In the genomic region with DNA sequence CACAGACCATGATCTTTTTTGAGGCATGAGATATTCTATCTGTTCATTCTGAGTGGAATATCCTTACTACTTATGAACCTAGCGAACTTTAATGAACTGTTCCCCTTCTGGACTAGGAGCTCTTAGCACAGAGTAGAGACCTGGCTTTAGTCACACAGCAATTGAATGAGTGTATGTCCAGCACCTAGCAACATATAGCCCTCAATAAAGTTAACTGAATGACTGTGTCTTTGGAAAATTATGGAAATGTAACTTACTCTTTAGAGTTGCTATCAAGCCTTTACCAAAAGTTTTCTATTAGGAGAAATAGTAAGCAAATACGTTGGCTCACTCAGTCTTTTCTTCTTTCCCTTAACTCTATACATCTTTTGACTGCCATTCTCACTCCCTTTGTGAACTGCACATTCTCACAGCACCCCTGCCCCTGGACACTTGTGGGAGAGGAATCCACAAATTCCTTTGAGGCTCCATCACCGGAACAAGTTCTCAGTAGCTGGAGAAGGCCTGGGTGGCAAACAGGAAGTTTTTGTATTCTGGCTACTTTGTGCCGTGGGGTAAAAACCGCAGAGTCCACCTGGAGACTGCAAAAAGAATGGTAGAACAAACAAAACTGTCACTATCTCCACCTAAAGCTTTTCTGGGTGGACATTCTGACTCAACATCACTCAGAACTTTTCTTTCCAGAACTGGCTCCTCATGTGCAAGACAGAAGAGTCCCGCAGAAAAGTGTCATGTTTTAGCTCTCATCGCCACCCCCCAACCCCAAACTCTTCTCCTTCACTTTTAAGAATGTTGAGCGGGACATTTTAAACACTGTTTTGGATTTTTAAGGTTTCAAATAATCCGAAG, we compare ENCODE assay signal across 8 cellular contexts. TPM values are rescaled to one million over a fixed set of nuclear protein-coding genes. Genes with fewer than 3 reads are reported as not detected.
DNase-seq lines count a peak whose midpoint lies in the region; ATAC-seq, FAIRE-seq and TF ChIP-seq lines count a peak whose summit lies in the region.

No MANE protein-coding gene starts in this region.

- POLR2A ChIA-PET in A549 (lab: Yijun Ruan, JAX) (interaction anchor here (1.0 to 1.8 kb wide), 4 partner anchors 10 to 459 kb away, joined by 3 to 10 read pairs (median 4); no protein-coding TSS in a partner anchor), HEK293 (lab: Yijun Ruan, JAX) (interaction anchor here (0.9 kb wide), 1 partner anchor 10 kb away, joined by 4 read pairs; no protein-coding TSS in a partner anchor)

- H3K4me1 ChIP-seq in A549 (peaks cover 28% of the 10 kb centered on the region), HEK293 (ENCODE audit: control insufficient read depth, insufficient read depth, low read length) (0 out of 2 replicates have a peak, but pooled peaks cover 7% of the 10 kb centered on the region), iPS-18a (ENCODE audit: control insufficient read depth, low read depth, low read length) (peaks cover 23% of the 10 kb centered on the region), spleen (peaks cover 11 to 44% (median 32%) of the 10 kb centered on the region in 6 donors)

- H3K27ac Mint-ChIP-seq in activated naive CD8-positive, alpha-beta T cell treated with anti-CD3 and anti-CD28 coated beads for 36 hours = peak overlapping the region; percentile 69

- CTCF ChIA-PET in A549 (lab: Yijun Ruan, JAX) = interaction anchor here (0.6 to 3.0 kb wide), 11 partner anchors 10 to 853 kb away, joined by 3 to 16 read pairs (median 5); no protein-coding TSS in a partner anchor
- CTCF ChIA-PET in HEK293 (lab: Yijun Ruan, JAX) = interaction anchor here (0.6 to 2.1 kb wide), 8 partner anchors 13 to 854 kb away, joined by 3 to 7 read pairs (median 4); no protein-coding TSS in a partner anchor

- TF ChIP-seq CTCF in A549 (IDR thresholded peaks at IDR 0.05) (no peak), HEK293 (tag by site-specific recombination; IDR thresholded peaks at IDR 0.05) (no peak), spleen (IDR thresholded peaks at IDR 0.05 in 8 of 11, conservative IDR thresholded peaks at IDR 0.05 in 3 of 11) (no peak)

- no peak for TF ChIP-seq RAD21 in A549 (conservative IDR thresholded peaks at IDR 0.05 in 1 of 2, IDR thresholded peaks at IDR 0.05 in 1 of 2)

- H3K27me3 Mint-ChIP-seq in activated naive CD8-positive, alpha-beta T cell treated with anti-CD3 and anti-CD28 coated beads for 36 hours = peaks cover 3% of the 10 kb centered on the region

- ATAC-seq in A549 = peak in 1 of 2 experiments; percentile 6; a peak in 1 of 6 replicates
- ATAC-seq in GM21619 (IDR thresholded peaks at IDR 0.05; ENCODE audit: unreplicated experiment) = no peak
- ATAC-seq in GM21737 (IDR thresholded peaks at IDR 0.05; ENCODE audit: unreplicated experiment) = no peak

- H3K4me3 ChIP-seq in A549 = peak overlapping the region; percentile 91
- peak overlapping the region; percentile 82 for H3K4me3 ChIP-seq in HEK293 (ENCODE audit: low read depth, low read length)
- H3K4me3 ChIP-seq in iPS-18a (ENCODE audit: low read length) = peak overlapping the region; percentile 51
- peak overlapping the region in 7 of 8 donors; percentile 52 to 81 (median 59) for H3K4me3 ChIP-seq in spleen

- WGBS in A549 (ENCODE audit: missing lambda C conversion rate) = 53% methylated on average over 9 of the region's 9 CpGs
- 29 to 43% (median 35%) methylated on average over 9 of the region's 9 CpGs for WGBS in spleen, 5 donors

- intact Hi-C loops in spleen (cut with DNase I; ENCODE audit: low total_unique reads) = no loop called here

- no peak for TF ChIP-seq EP300 in A549 (IDR thresholded peaks at IDR 0.05)

- H3K36me3 ChIP-seq in HEK293 (ENCODE audit: control insufficient read depth in 2 of 2, insufficient read depth in 1 of 2, low read length in 2 of 2) = peaks cover 0 to 14% of the 10 kb centered on the region in 2 experiments; a peak in 1 of 3 replicates
- peaks cover 10% of the 10 kb centered on the region for H3K36me3 ChIP-seq in iPS-18a (ENCODE audit: control insufficient read depth, low read depth, low read length)
- H3K36me3 ChIP-seq in spleen = peaks cover 0 to 5% (median 0%) of the 10 kb centered on the region in 6 donors

- H3K36me3 Mint-ChIP-seq in activated naive CD8-positive, alpha-beta T cell treated with anti-CD3 and anti-CD28 coated beads for 36 hours = peaks cover 16% of the 10 kb centered on the region

- H3K9ac ChIP-seq in iPS-18a (ENCODE audit: low read length) = peak overlapping the region; percentile 58

- no peak for DNase-seq in A549 (ENCODE audit: low read depth in 1 of 2, low spot score in 1 of 2)
- DNase-seq in activated naive CD8-positive, alpha-beta T cell treated with anti-CD3 and anti-CD28 coated beads for 36 hours = no peak
- no peak for DNase-seq in spleen
- no peak for DNase-seq in GM19238 (ENCODE audit: insufficient read length, low spot score)

- H3K27ac ChIP-seq in A549 (peak overlapping the region; percentile 93 to 94; a peak in 5 of 6 replicates), HEK293 (ENCODE audit: extremely low read depth, low read depth, low read length) (peak overlapping the region; percentile 83), iPS-18a (ENCODE audit: low read length) (no peak overlapping the region), spleen (peak overlapping the region; percentile 72 to 90 (median 86))

- H3K4me2 ChIP-seq in A549 = peak overlapping the region; percentile 89

- peak overlapping the region; percentile 62 for H3K4me3 Mint-ChIP-seq in activated naive CD8-positive, alpha-beta T cell treated with anti-CD3 and anti-CD28 coated beads for 36 hours

- H3K4me1 Mint-ChIP-seq in activated naive CD8-positive, alpha-beta T cell treated with anti-CD3 and anti-CD28 coated beads for 36 hours = peaks cover 29% of the 10 kb centered on the region

- no peaks in the 10 kb centered on the region for H3K9me3 Mint-ChIP-seq in activated naive CD8-positive, alpha-beta T cell treated with anti-CD3 and anti-CD28 coated beads for 36 hours

- no peaks in the 10 kb centered on the region for H3K27me3 ChIP-seq in iPS-18a (ENCODE audit: control insufficient read depth, insufficient read depth, low read length)
- H3K27me3 ChIP-seq in spleen (replicated peaks in 1 of 7) = no peaks in the 10 kb centered on the region

- H3K9me3 ChIP-seq in A549 (no peaks in the 10 kb centered on the region), HEK293 (ENCODE audit: control insufficient read depth, insufficient read depth, low read depth, low read length) (no peaks in the 10 kb centered on the region), iPS-18a (ENCODE audit: control insufficient read depth, low read depth, low read length) (no peaks in the 10 kb centered on the region), spleen (no peaks in the 10 kb centered on the region)

- no peak for FAIRE-seq in A549 (lab: Jason Lieb, UNC)

- no peak for TF ChIP-seq POLR2A in A549 (IDR thresholded peaks at IDR 0.05; ENCODE audit: low read length)
- TF ChIP-seq POLR2A in spleen (IDR thresholded peaks at IDR 0.05) = no peak

TF ChIP-seq in A549, 52 proteins besides CTCF, POLR2A, EP300 and RAD21 (continues in another document):
- TF ChIP-seq ZC3H11A (IDR thresholded peaks at IDR 0.05) = no peak

TF ChIP-seq in HEK293, 187 proteins besides CTCF, POLR2A, EP300 and RAD21 (continues in another document):
- TF ChIP-seq ZNF510 (tag by site-specific recombination; IDR thresholded peaks at IDR 0.05; ENCODE audit: insufficient replicate concordance) (no peak), ZNF366 (tag by site-specific recombination; conservative IDR thresholded peaks at IDR 0.05) (no peak), ZNF660 (tag by site-specific recombination; IDR thresholded peaks at IDR 0.05) (no peak), ZNF169 (tag by site-specific recombination; IDR thresholded peaks at IDR 0.05) (no peak), TCF7L2 (IDR thresholded peaks at IDR 0.05; ENCODE audit: borderline replicate concordance, low read depth, low read length) (no peak), RBAK (tag by site-specific recombination; IDR thresholded peaks at IDR 0.05) (no peak), ZNF2 (tag by site-specific recombination; IDR thresholded peaks at IDR 0.05) (no peak), ZNF140 (tag by site-specific recombination; IDR thresholded peaks at IDR 0.05) (no peak), ZNF560 (tag by site-specific recombination; IDR thresholded peaks at IDR 0.05; ENCODE audit: borderline replicate concordance) (no peak), KLF7 (tag by site-specific recombination; IDR thresholded peaks at IDR 0.05; ENCODE audit: borderline replicate concordance) (no peak), ZNF571 (tag by site-specific recombination; IDR thresholded peaks at IDR 0.05) (no peak), ZNF830 (tag by site-specific recombination; IDR thresholded peaks at IDR 0.05; ENCODE audit: low read depth) (no peak)
- TF ChIP-seq, protein P1, sequence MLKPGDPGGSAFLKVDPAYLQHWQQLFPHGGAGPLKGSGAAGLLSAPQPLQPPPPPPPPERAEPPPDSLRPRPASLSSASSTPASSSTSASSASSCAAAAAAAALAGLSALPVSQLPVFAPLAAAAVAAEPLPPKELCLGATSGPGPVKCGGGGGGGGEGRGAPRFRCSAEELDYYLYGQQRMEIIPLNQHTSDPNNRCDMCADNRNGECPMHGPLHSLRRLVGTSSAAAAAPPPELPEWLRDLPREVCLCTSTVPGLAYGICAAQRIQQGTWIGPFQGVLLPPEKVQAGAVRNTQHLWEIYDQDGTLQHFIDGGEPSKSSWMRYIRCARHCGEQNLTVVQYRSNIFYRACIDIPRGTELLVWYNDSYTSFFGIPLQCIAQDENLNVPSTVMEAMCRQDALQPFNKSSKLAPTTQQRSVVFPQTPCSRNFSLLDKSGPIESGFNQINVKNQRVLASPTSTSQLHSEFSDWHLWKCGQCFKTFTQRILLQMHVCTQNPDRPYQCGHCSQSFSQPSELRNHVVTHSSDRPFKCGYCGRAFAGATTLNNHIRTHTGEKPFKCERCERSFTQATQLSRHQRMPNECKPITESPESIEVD (tag by site-specific recombination; IDR thresholded peaks at IDR 0.05) = no peak

RNA-seq across cellular contexts. Expression of a gene that starts 1.1 kb away (rescaled TPM):
- polyA plus RNA-seq in A549 (2011; rRNA removed) (70.6 and 104 TPM in 2 replicates), A549 (2017; fragmentation: RNase III; extraction: RNeasy Plus Mini Kit Qiagen cat#74134 plus additional on column Dnase treatment) (54.0 to 59.7 TPM (median 55.4 TPM) in 3 replicates), spleen (10 to 100 TPM; 36.5 to 49.5 (median 46.7) TPM)
- 49.3 and 54.9 TPM in 2 replicates for polyA plus RNA-seq in A549 (2012; cell fraction: cytosol; rRNA removed)
- polyA plus RNA-seq in A549 (2012; cell fraction: nucleus; rRNA removed) = 18.6 and 28.5 TPM in 2 replicates
- polyA minus RNA-seq in A549 (2011; rRNA and poly(A)+ RNA removed) = 31.1 and 31.4 TPM in 2 replicates
- 10 to 100 TPM; 30.2 to 34.6 TPM for total RNA-seq in activated naive CD8-positive, alpha-beta T cell treated with anti-CD3 and anti-CD28 coated beads for 36 hours
- 10 to 100 TPM; 29.9 to 66.5 (median 49.9) TPM for total RNA-seq in spleen
